In genomic region chr1:171313319-171313834, GRCh38 we compare ENCODE assay signal across 8 cellular contexts. TPM values are rescaled to one million over a fixed set of nuclear protein-coding genes. Genes with fewer than 3 reads are reported as not detected.
DNase-seq lines count a peak whose midpoint lies in the region; ATAC-seq and TF ChIP-seq lines count a peak whose summit lies in the region.

No MANE protein-coding gene starts in this region.

- H3K27ac ChIP-seq in BLaER1 (no peak overlapping the region), uterus (peak overlapping the region; percentile 70 to 73), SJCRH30 (no peak overlapping the region)

- DNase-seq in germinal center (ENCODE audit: low spot score) (peak; percentile 18), uterus (no peak), SJCRH30 (no peak)
- no peak for DNase-seq in stimulated activated naive CD4-positive, alpha-beta T cell (lab: John Stamatoyannopoulos, UW)
- DNase-seq in activated CD4-positive, alpha-beta T cell treated with anti-CD3 and anti-CD28 coated beads, Interleukin-2, amount 50 U/mL, for 4 hours = no peak

- ATAC-seq in GM19452 (IDR thresholded peaks at IDR 0.05; ENCODE audit: unreplicated experiment) (peak; percentile 52), HG03432 (IDR thresholded peaks at IDR 0.05; ENCODE audit: unreplicated experiment) (peak; percentile 59)

- intact Hi-C loops in uterus (cut with DNase I; ENCODE audit: low total_unique reads) = no loop called here

- H3K27me3 ChIP-seq in BLaER1 (no peaks in the 10 kb centered on the region), uterus (no peaks in the 10 kb centered on the region), SJCRH30 (no peaks in the 10 kb centered on the region)

- no peaks in the 10 kb centered on the region for H4K20me1 ChIP-seq in BLaER1

- no peak for TF ChIP-seq CTCF in uterus (IDR thresholded peaks at IDR 0.05)

- H3K9ac ChIP-seq in BLaER1 = no peak overlapping the region

- H3K4me3 ChIP-seq in BLaER1 = no peak overlapping the region
- no peak overlapping the region for H3K4me3 ChIP-seq in uterus
- no peak overlapping the region for H3K4me3 ChIP-seq in SJCRH30

- H3K36me3 ChIP-seq in BLaER1 = no peaks in the 10 kb centered on the region
- no peaks in the 10 kb centered on the region for H3K36me3 ChIP-seq in uterus
- H3K36me3 ChIP-seq in SJCRH30 = no peaks in the 10 kb centered on the region

- no peak for TF ChIP-seq POLR2A in uterus (IDR thresholded peaks at IDR 0.05)

- H3K4me1 ChIP-seq in BLaER1 = 0 out of 2 replicates have a peak, but pooled peaks cover 6% of the 10 kb centered on the region
- H3K4me1 ChIP-seq in uterus = no peaks in the 10 kb centered on the region
- no peaks in the 10 kb centered on the region; the same call in 1 of the 2 replicates for H3K4me1 ChIP-seq in SJCRH30

- peak overlapping the region; percentile 20; the same call in 1 of the 2 replicates for H3K4me2 ChIP-seq in BLaER1

- H3K9me3 ChIP-seq in BLaER1 = no peaks in the 10 kb centered on the region
- no peaks in the 10 kb centered on the region for H3K9me3 ChIP-seq in uterus
- no peaks in the 10 kb centered on the region for H3K9me3 ChIP-seq in SJCRH30 (replicated peaks)

RNA-seq across cellular contexts. Expression of gene FMO4, which starts 0.6 kb away (rescaled TPM):
- total RNA-seq in uterus = 10 to 100 TPM in 1 of 4 donors, 1 to 10 TPM in 2, not detected in 1; 1.8 to 10.7 (median 4.0) TPM
- 0.87 and 1.4 TPM in 2 replicates for total RNA-seq in SJCRH30 (2014; rRNA removed; shearing (Covaris generic))

Comparison
In these comparisons a context has a peak if more than half of its experiments do, and no peak if none do; other contexts are left out.
1. H3K27ac ChIP-seq: peak in uterus (2 of 2); none in BLaER1 (single experiment) and SJCRH30 (single experiment).